In genomic region chr3:58594117-58594516, GRCh38 we compare ENCODE assay signal across 29 cellular contexts. TPM values are rescaled to one million over a fixed set of nuclear protein-coding genes. Genes with fewer than 3 reads are reported as not detected.
"Had no signal": no experiment of that assay in that cellular context is flagged by ENCODE, and none has a peak within 500 bp of the region (broad histone marks: within the 10 kb centered on the region; RNA-seq: fewer than 3 reads in every experiment).

No MANE protein-coding gene starts in this region.

- FAIRE-seq: colon, endometrium, endothelial cell of umbilical vein, frontal cortex had no signal

- H3K4me3 ChIP-seq: colonic mucosa, coronary artery, dorsolateral prefrontal cortex, esophagus muscularis mucosa, esophagus squamous epithelium, gastrocnemius medialis, gastroesophageal sphincter, heart left ventricle, heart right ventricle had no signal

- H3K36me3 ChIP-seq: colonic mucosa, esophagus muscularis mucosa, esophagus squamous epithelium, gastrocnemius medialis, gastroesophageal sphincter, heart left ventricle, heart right ventricle had no signal

- DNase-seq: colonic mucosa; cortex of kidney; dermis blood vessel endothelial cell; dorsolateral prefrontal cortex; effector CD4-positive, alpha-beta T cell; effector CD8-positive, alpha-beta T cell; effector memory CD4-positive, alpha-beta T cell; effector memory CD8-positive, alpha-beta T cell; endodermal cell; erythroblast; esophagus squamous epithelium; foreskin fibroblast; foreskin keratinocyte; foreskin melanocyte; gastrocnemius medialis; glutamatergic neuron; head of caudate nucleus; heart left ventricle; heart right ventricle had no signal

- H3K27me3 ChIP-seq: colonic mucosa, dorsolateral prefrontal cortex, esophagus muscularis mucosa, esophagus squamous epithelium, gastrocnemius medialis, gastroesophageal sphincter, heart left ventricle, heart right ventricle had no signal

- ATAC-seq: effector memory CD8-positive, alpha-beta T cell; esophagus mucosa; foreskin keratinocyte; gastrocnemius medialis; gastroesophageal sphincter; heart left ventricle; heart right ventricle had no signal

- H3K27ac ChIP-seq: colonic mucosa, coronary artery, dorsolateral prefrontal cortex, epithelial cell of prostate, esophagus muscularis mucosa, esophagus squamous epithelium, foreskin keratinocyte, gastrocnemius medialis, gastroesophageal sphincter, heart left ventricle, heart right ventricle had no signal

- H3K9me3 ChIP-seq: colonic mucosa, esophagus muscularis mucosa, esophagus squamous epithelium, gastrocnemius medialis, gastroesophageal sphincter, heart left ventricle, heart right ventricle had no signal

- H3K4me1 ChIP-seq: colonic mucosa, esophagus muscularis mucosa, esophagus squamous epithelium, foreskin keratinocyte, gastrocnemius medialis, gastroesophageal sphincter, heart left ventricle, heart right ventricle had no signal

RNA-seq across cellular contexts. Expression of gene FAM107A, which starts 16.9 kb away (rescaled TPM):
- total RNA-seq: endodermal cell, fibroblast of villous mesenchyme, foreskin keratinocyte had no signal
- polyA plus RNA-seq: foreskin keratinocyte had no signal
